Comparison of ENCODE assay signal across 8 cellular contexts in genomic region chr2:218269900-218270720, GRCh38. TPM values are rescaled to one million over a fixed set of nuclear protein-coding genes. Genes with fewer than 3 reads are reported as not detected.
DNase-seq lines count a peak whose midpoint lies in the region; TF ChIP-seq lines count a peak whose summit lies in the region.

Gene AAMP, minus strand, starts transcription at chr2:218270137. Its CDS starts 51 bp downstream, at chr2:218270086.
Gene PNKD, plus strand, starts transcription at chr2:218270519. Its CDS starts 17 bp downstream, at chr2:218270536.

- H3K4me3 ChIP-seq in neuron (ENCODE audit: low read length) (peak within 1 kb of the TSS; percentile 91), subcutaneous abdominal adipose tissue (ENCODE audit: low read depth in 1 of 5, low read length in 5 of 5) (peak within 1 kb of the TSS; percentile 90 to 97 (median 96))

- H3K27me3 ChIP-seq in neuron (ENCODE audit: insufficient read depth, low read length): no peaks in the 10 kb centered on the region
- H3K27me3 ChIP-seq in subcutaneous abdominal adipose tissue (ENCODE audit: control insufficient read depth in 5 of 5, insufficient read depth in 4 of 5, low read length in 5 of 5): no peaks in the 10 kb centered on the region

- H3K9ac ChIP-seq in subcutaneous abdominal adipose tissue (ENCODE audit: low read length in 5 of 5): peak within 1 kb of the TSS; percentile 89 to 98 (median 93)

- peaks cover 13% of the 10 kb centered on the region for H3K4me1 ChIP-seq in neuron (ENCODE audit: insufficient read depth, low read length)
- peaks cover 13 to 63% (median 52%) of the 10 kb centered on the region in 5 donors for H3K4me1 ChIP-seq in subcutaneous abdominal adipose tissue (ENCODE audit: control insufficient read depth in 5 of 5, insufficient read depth in 5 of 5, low read length in 5 of 5)

- peak within 1 kb of the TSS; percentile 74 for H2AFZ ChIP-seq in neuron (ENCODE audit: low read depth, low read length)

- no peaks in the 10 kb centered on the region for H3K9me3 ChIP-seq in neuron (ENCODE audit: low read length)
- H3K9me3 ChIP-seq in subcutaneous abdominal adipose tissue (ENCODE audit: control insufficient read depth in 5 of 5, low read length in 5 of 5): no peaks in the 10 kb centered on the region

- CTCF ChIA-PET in HEK293T (lab: Yijun Ruan, JAX): interaction anchor here (0.9 to 4.4 kb wide), 4 partner anchors 14 to 102 kb away, joined by 4 to 30 read pairs (median 6); partner anchors contain the start of genes CATIP and TMBIM1

- in situ Hi-C loops in SK-MEL-5 (cut with HindIII; ENCODE audit: low pct_unique_long_range_greater_than_20kb, low sequenced_read_pairs): no loop called here

- peaks cover 31% of the 10 kb centered on the region for H3K36me3 ChIP-seq in neuron (ENCODE audit: insufficient read depth, low read length)
- H3K36me3 ChIP-seq in subcutaneous abdominal adipose tissue (ENCODE audit: control insufficient read depth in 5 of 5, insufficient read depth in 5 of 5, low read length in 5 of 5): peaks cover 0 to 43% (median 42%) of the 10 kb centered on the region in 5 donors

- POLR2A ChIA-PET in HEK293T (lab: Yijun Ruan, JAX): interaction anchor here (0.7 to 2.1 kb wide), 17 partner anchors 10 to 135 kb away, joined by 3 to 12 read pairs (median 4); partner anchors contain the start of genes ARPC2 and GPBAR1

- H3K27ac ChIP-seq in subcutaneous abdominal adipose tissue (ENCODE audit: low read depth, low read length): peak within 1 kb of the TSS; percentile 88

- DNase-seq in GF-D8 (lab: John Stamatoyannopoulos, UW): peak; percentile 98
- peak; percentile 98 for DNase-seq in HEK293T (ENCODE audit: extremely low spot score)
- DNase-seq in MV-4-11 (lab: John Stamatoyannopoulos, UW): peak; percentile 99
- DNase-seq in SK-MEL-5 (ENCODE audit: low read depth, low spot score): peak; percentile 99
- DNase-seq in activated naive CD4-positive, alpha-beta T cell treated with Interleukin-2 at 50 U/mL for 16 hours: peak; percentile 100
- DNase-seq in foreskin melanocyte: peak; percentile 99

TF ChIP-seq in HEK293T, 16 proteins besides CTCF, POLR2A, EP300 and RAD21:
- TF ChIP-seq L3MBTL2 (conservative IDR thresholded peaks at IDR 0.05) (0 out of 2 replicates have a peak, but pooled peaks have one; percentile 1), ELF4 (IDR thresholded peaks at IDR 0.05) (peak; percentile 67), PKNOX1 (IDR thresholded peaks at IDR 0.05) (peak; percentile 99), HDGF (IDR thresholded peaks at IDR 0.05; ENCODE audit: borderline replicate concordance) (no peak)

RNA-seq across cellular contexts. Expression of gene AAMP, which starts in this region (rescaled TPM):
- 138 and 153 TPM in 2 replicates for total RNA-seq in SK-MEL-5 (2014; rRNA removed; shearing (Covaris generic))
- 205 and 242 TPM in 2 replicates for polyA plus RNA-seq in SK-MEL-5 (2015; cell fraction: cytosol; rRNA removed)
- 136 and 184 TPM in 2 replicates for polyA plus RNA-seq in SK-MEL-5 (2015; cell fraction: nucleus; rRNA removed)

RNA-seq across cellular contexts. Expression of gene PNKD, which starts in this region (rescaled TPM):
- total RNA-seq in SK-MEL-5 (2014; rRNA removed; shearing (Covaris generic)): 25.5 and 27.1 TPM in 2 replicates
- 36.5 and 56.2 TPM in 2 replicates for polyA plus RNA-seq in SK-MEL-5 (2015; cell fraction: cytosol; rRNA removed)
- 39.5 and 44.0 TPM in 2 replicates for polyA plus RNA-seq in SK-MEL-5 (2015; cell fraction: nucleus; rRNA removed)

Comparison
In these comparisons a context has a peak if more than half of its experiments do, and no peak if none do; other contexts are left out.
1. Peak in every context shown above with its lines: DNase-seq, H3K4me3 ChIP-seq and H3K27ac ChIP-seq.